14 cellular contexts compared by ENCODE assay signal in the genomic region with DNA sequence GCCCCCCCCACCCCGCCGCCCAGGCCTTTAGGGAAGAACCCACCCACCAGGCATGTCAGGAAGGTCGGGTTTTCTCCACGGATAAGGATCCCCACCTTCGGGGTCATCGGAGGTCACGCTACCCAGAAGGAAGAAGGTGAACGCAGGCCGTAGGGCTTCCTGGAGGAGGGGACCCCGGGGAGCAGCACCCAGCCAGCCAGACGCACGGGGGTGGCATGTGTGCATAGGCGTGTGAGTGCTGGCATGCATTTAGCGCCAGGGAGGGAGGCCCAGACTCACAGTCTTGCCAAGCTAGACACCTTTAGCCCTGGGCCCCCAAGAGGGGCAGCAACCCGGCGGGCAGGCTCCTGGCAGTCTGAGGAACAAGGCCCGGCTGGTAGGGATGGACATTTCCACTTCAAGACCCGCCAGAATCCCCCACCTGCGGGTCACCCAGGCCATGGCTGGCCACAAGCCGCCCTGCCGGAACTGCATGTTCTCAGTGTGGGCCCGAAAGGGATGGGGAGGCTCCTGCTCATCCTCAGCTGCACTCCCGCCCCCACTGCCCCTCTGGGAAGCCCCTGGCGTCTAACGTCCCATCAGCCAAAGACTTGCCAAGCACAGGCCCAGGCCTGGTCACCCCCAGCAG. TPM values are rescaled to one million over a fixed set of nuclear protein-coding genes. Genes with fewer than 3 reads are reported as not detected.
DNase-seq lines count a peak whose midpoint lies in the region; ATAC-seq, FAIRE-seq and TF ChIP-seq lines count a peak whose summit lies in the region.
"Had no signal": no experiment of that assay in that cellular context is flagged by ENCODE, and none has a peak within 500 bp of the region (broad histone marks: within the 10 kb centered on the region; RNA-seq: fewer than 3 reads in every experiment).

No MANE protein-coding gene starts in this region.

- H3K14ac ChIP-seq in mesenchymal stem cell (ENCODE audit: low read length in 2 of 2), result no peak overlapping the region

- TF ChIP-seq CTCF in right atrium auricular region (IDR thresholded peaks at IDR 0.05), result no peak
- TF ChIP-seq CTCF in left ventricle myocardium inferior (IDR thresholded peaks at IDR 0.05; ENCODE audit: borderline replicate concordance), result no peak

- no peak overlapping the region for H3K4me3 ChIP-seq in right atrium auricular region
- H3K4me3 ChIP-seq in left ventricle myocardium inferior, result no peak overlapping the region
- H3K4me3 ChIP-seq in SK-N-MC, result no peak overlapping the region
- no peak overlapping the region for H3K4me3 ChIP-seq in mesenchymal stem cell (ENCODE audit: insufficient read depth in 1 of 2, low read depth in 1 of 2, low read length in 2 of 2)
- H3K4me3 ChIP-seq: adrenal gland had no signal

- no peak overlapping the region for H3K4me2 ChIP-seq in mesenchymal stem cell (ENCODE audit: low read length, poor library complexity, severe bottlenecking)

- H3K36me3 ChIP-seq in right atrium auricular region (no peaks in the 10 kb centered on the region), left ventricle myocardium inferior (no peaks in the 10 kb centered on the region), SK-N-MC (ENCODE audit: insufficient read depth, low read length) (no peaks in the 10 kb centered on the region), mesenchymal stem cell (ENCODE audit: control insufficient read depth in 1 of 2, insufficient read depth in 2 of 2, low read depth in 1 of 2, low read length in 2 of 2) (peaks cover 0 to under 1% of the 10 kb centered on the region in 2 experiments)
- H3K36me3 ChIP-seq: adrenal gland had no signal

- no peak overlapping the region for H2BK120ac ChIP-seq in mesenchymal stem cell (ENCODE audit: low read depth, low read length)

- DNase-seq in right atrium auricular region (ENCODE audit: low spot score) (no peak), left ventricle myocardium inferior (no peak), SK-N-MC (ENCODE audit: low read depth, low spot score) (no peak), mesenchymal stem cell (no peak), NCI-H2029 (lab: John Stamatoyannopoulos, UW) (no peak), RCC 7860 (ENCODE audit: low spot score) (no peak)
- no peak for DNase-seq in central memory CD4-positive, alpha-beta T cell
- DNase-seq: activated CD4-positive, alpha-beta T cell treated with anti-CD3 and anti-CD28 coated beads for 4 hours; adrenal gland; cerebellar nuclear complex; DMS153; H9; SHP77 had no signal

- no peak overlapping the region for H2BK15ac ChIP-seq in mesenchymal stem cell (ENCODE audit: low read depth, poor library complexity, severe bottlenecking)

- H3K9me3 ChIP-seq in right atrium auricular region, result no peaks in the 10 kb centered on the region
- H3K9me3 ChIP-seq in left ventricle myocardium inferior (replicated peaks), result no peaks in the 10 kb centered on the region
- H3K9me3 ChIP-seq in SK-N-MC (ENCODE audit: low read depth, low read length), result no peaks in the 10 kb centered on the region
- no peaks in the 10 kb centered on the region for H3K9me3 ChIP-seq in mesenchymal stem cell (ENCODE audit: control insufficient read depth, low read length)
- H3K9me3 ChIP-seq: adrenal gland had no signal

- peak overlapping the region; percentile 82 for H4K91ac ChIP-seq in mesenchymal stem cell (ENCODE audit: low read length)

- H3K27me3 ChIP-seq in right atrium auricular region (no peaks in the 10 kb centered on the region), left ventricle myocardium inferior (ENCODE audit: low read depth) (no peaks in the 10 kb centered on the region), mesenchymal stem cell (ENCODE audit: control insufficient read depth in 1 of 2, insufficient read depth in 1 of 2, low read length in 2 of 2) (no peaks in the 10 kb centered on the region)
- H3K27me3 ChIP-seq: adrenal gland had no signal

- WGBS in mesenchymal stem cell, result 91% methylated on average over 25 of the region's 25 CpGs

- no peak for ATAC-seq in HG03342 (IDR thresholded peaks at IDR 0.05; ENCODE audit: unreplicated experiment)

- intact Hi-C loops in left ventricle myocardium inferior (cut with micrococcal nuclease), result no loop called here

- H3K4me1 ChIP-seq in right atrium auricular region, result peaks cover 0 to 15% of the 10 kb centered on the region in 2 donors
- peaks cover 17% of the 10 kb centered on the region for H3K4me1 ChIP-seq in left ventricle myocardium inferior
- peaks cover 7% of the 10 kb centered on the region for H3K4me1 ChIP-seq in mesenchymal stem cell (ENCODE audit: control insufficient read depth, insufficient read depth, low read depth, low read length)
- H3K4me1 ChIP-seq: adrenal gland had no signal

- H3K18ac ChIP-seq in mesenchymal stem cell (ENCODE audit: low read depth in 1 of 2, low read length in 2 of 2), result no peak overlapping the region

- H2AK5ac ChIP-seq in mesenchymal stem cell (ENCODE audit: low read length, severe bottlenecking), result no peak overlapping the region

- H3K23ac ChIP-seq in mesenchymal stem cell (ENCODE audit: low read length in 2 of 2), result no peak overlapping the region

- peak overlapping the region; percentile 11 for H2BK5ac ChIP-seq in mesenchymal stem cell (ENCODE audit: low read depth, low read length, poor library complexity, severe bottlenecking)

- no peaks in the 10 kb centered on the region for H3K79me1 ChIP-seq in mesenchymal stem cell (replicated peaks; ENCODE audit: low read length, poor library complexity, severe bottlenecking)

- no peak overlapping the region for H3K4ac ChIP-seq in mesenchymal stem cell (ENCODE audit: low read depth in 1 of 2, low read length in 2 of 2)

- H4K8ac ChIP-seq in mesenchymal stem cell (ENCODE audit: low read length), result peak overlapping the region; percentile 46

- H2AFZ ChIP-seq in mesenchymal stem cell (ENCODE audit: low read depth, low read length), result no peak overlapping the region

- no peak for FAIRE-seq in RCC 7860 (lab: Jason Lieb, UNC)

- H3K9ac ChIP-seq in SK-N-MC (ENCODE audit: insufficient read length) (no peak overlapping the region), mesenchymal stem cell (ENCODE audit: low read length) (no peak overlapping the region)

- peak overlapping the region in 1 of 2 experiments; percentile 57 for H2BK12ac ChIP-seq in mesenchymal stem cell (ENCODE audit: low read length in 2 of 2)

- H3K27ac ChIP-seq in right atrium auricular region (peak overlapping the region; percentile 17 to 39), left ventricle myocardium inferior (replicated peaks) (no peak overlapping the region), SK-N-MC (peak overlapping the region; percentile 62), mesenchymal stem cell (ENCODE audit: low read length, poor library complexity, severe bottlenecking) (no peak overlapping the region)

RNA-seq across cellular contexts. Expression of a gene that starts 16.7 kb away (rescaled TPM):
- total RNA-seq in right atrium auricular region (10 to 100 TPM; 64.5 to 66.9 TPM), left ventricle myocardium inferior (57.1 TPM)
- polyA plus RNA-seq in mesenchymal stem cell (2013, experiment 1 of 2), result 18.5 TPM
- polyA plus RNA-seq in mesenchymal stem cell (2013, experiment 2 of 2), result 17.6 TPM

RNA-seq across cellular contexts. Expression of a gene that starts 25.5 kb away (rescaled TPM):
- 10 to 100 TPM; 16.1 to 28.5 TPM for total RNA-seq in right atrium auricular region
- 25.5 TPM for total RNA-seq in left ventricle myocardium inferior
- 37.9 TPM for polyA plus RNA-seq in mesenchymal stem cell (2013, experiment 1 of 2)
- polyA plus RNA-seq in mesenchymal stem cell (2013, experiment 2 of 2), result 35.8 TPM

RNA-seq across cellular contexts. Expression of a gene that starts 25.6 kb away (rescaled TPM):
- 10 to 100 TPM; 19.7 to 19.8 TPM for total RNA-seq in right atrium auricular region
- total RNA-seq in left ventricle myocardium inferior, result 17.0 TPM
- polyA plus RNA-seq in mesenchymal stem cell (2013, experiment 1 of 2), result 20.9 TPM
- 21.2 TPM for polyA plus RNA-seq in mesenchymal stem cell (2013, experiment 2 of 2)

Comparison
In these comparisons a context has a peak if more than half of its experiments do, and no peak if none do; other contexts are left out.
1. H3K27ac ChIP-seq: peak in right atrium auricular region (2 of 2) and SK-N-MC (single experiment); none in left ventricle myocardium inferior (single experiment) and mesenchymal stem cell (single experiment).